Comparison of ENCODE assay signal across 8 cellular contexts in the genomic region with DNA sequence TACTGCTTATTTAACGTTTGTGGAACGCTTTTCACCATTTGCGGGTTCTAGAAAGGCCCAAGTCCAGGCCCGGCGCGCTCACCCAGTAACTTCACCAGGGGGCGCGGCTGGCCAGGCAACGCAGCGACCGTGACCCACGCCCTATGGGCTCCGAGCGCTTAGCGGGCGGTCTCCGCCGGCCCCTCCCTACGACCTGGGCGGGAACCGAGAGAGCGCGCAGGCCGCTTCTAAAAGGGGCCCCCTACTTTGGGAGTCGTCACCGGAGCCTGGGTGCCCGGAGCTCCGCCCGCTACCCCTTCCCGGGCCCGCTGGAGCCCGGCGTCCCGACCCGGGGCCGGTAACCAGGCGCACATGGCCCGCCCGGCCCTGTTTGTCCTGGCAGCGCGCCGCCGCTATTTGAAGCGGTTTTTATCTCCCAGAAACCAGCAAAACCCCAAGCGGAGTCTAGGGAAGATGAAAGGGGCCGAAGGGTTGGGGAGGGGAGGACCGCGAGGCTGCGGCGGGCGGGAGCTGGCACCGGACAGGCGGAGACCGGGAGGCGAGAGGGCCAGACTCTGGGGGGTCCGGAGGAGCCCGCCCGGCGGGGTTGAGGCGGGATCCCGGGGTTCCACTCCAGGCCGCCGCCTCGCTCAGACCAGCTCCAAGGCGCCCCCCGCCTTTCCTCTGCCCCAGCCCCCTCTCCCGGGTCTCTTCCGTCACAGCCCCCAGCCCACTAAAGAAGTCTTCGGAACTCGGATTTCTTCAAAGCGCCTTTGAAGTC. TPM values are rescaled to one million over a fixed set of nuclear protein-coding genes. Genes with fewer than 3 reads are reported as not detected.
DNase-seq lines count a peak whose midpoint lies in the region; TF ChIP-seq lines count a peak whose summit lies in the region.

No MANE protein-coding gene starts in this region.

- H3K4me3 ChIP-seq in GM23248 (peak overlapping the region; percentile 87), stomach (peak overlapping the region; percentile 52 to 70 (median 62))

- peak overlapping the region; percentile 93 for H2AFZ ChIP-seq in GM23248

- intact Hi-C loops in stomach (cut with DNase I; ENCODE audit: low total_unique reads): no loop called here

- no peaks in the 10 kb centered on the region for H3K36me3 Mint-ChIP-seq in neural crest cell (ENCODE audit: low read depth)

- H3K4me1 Mint-ChIP-seq in neural crest cell: peaks cover 47% of the 10 kb centered on the region

- no peak for TF ChIP-seq POLR2A in stomach (IDR thresholded peaks at IDR 0.05)

- 1 to 2% methylated on average over 49 to 66 of the region's 71 CpGs for WGBS in GM23248 (ENCODE audit: low coverage in 1 of 2, low lambda C conversion rate in 2 of 2, missing lambda C conversion rate in 2 of 2), 2 experiments
- 0 to 1% (median 1%) methylated on average over 16 to 71 of the region's 71 CpGs for WGBS in stomach, 5 donors

- H3K4me1 ChIP-seq in GM23248 (ENCODE audit: insufficient read depth) (peaks cover 10% of the 10 kb centered on the region), stomach (peaks cover 23 to 51% (median 49%) of the 10 kb centered on the region in 4 donors)

- H3K27ac ChIP-seq in GM23248 (peak overlapping the region; percentile 68), stomach (peak overlapping the region; percentile 81 to 94 (median 91))

- H3F3A ChIP-seq in GM23248 (ENCODE audit: insufficient read depth): peaks cover 20% of the 10 kb centered on the region; the same call in 1 of the 2 replicates

- peaks cover 5% of the 10 kb centered on the region for H3K27me3 Mint-ChIP-seq in neural crest cell (ENCODE audit: low read depth)

- H3K36me3 ChIP-seq in GM23248 (ENCODE audit: low read depth) (no peaks in the 10 kb centered on the region), stomach (no peaks in the 10 kb centered on the region)

- H3K27ac Mint-ChIP-seq in neural crest cell (ENCODE audit: unreplicated experiment): no peak overlapping the region

- H3K9me2 ChIP-seq in GM23248 (ENCODE audit: insufficient read depth): no peaks in the 10 kb centered on the region

- TF ChIP-seq CTCF in neural crest cell (conservative IDR thresholded peaks at IDR 0.05): peak; percentile 77
- peak in 5 of 7 experiments; percentile 60 to 82 (median 76) for TF ChIP-seq CTCF in stomach (IDR thresholded peaks at IDR 0.05)

- no peaks in the 10 kb centered on the region for H3K27me3 ChIP-seq in GM23248 (replicated peaks; ENCODE audit: insufficient read depth)
- peaks cover 0 to 21% (median 0%) of the 10 kb centered on the region in 3 donors for H3K27me3 ChIP-seq in stomach

- H3K9ac ChIP-seq in GM23248: peak overlapping the region; percentile 89

- H3K9me3 ChIP-seq in GM23248 (ENCODE audit: low read depth): no peaks in the 10 kb centered on the region
- H3K9me3 ChIP-seq in stomach: no peaks in the 10 kb centered on the region

- DNase-seq in Daoy (ENCODE audit: low read depth) (peak; percentile 96), GM23248 (peak; percentile 98), LHCN-M2 (ENCODE audit: low read depth) (peak; percentile 89), RPMI7951 (ENCODE audit: low read depth) (peak; percentile 89), fibroblast of the conjunctiva (ENCODE audit: low read depth) (peak; percentile 92), neural crest cell (ENCODE audit: low read depth, low spot score) (peak; percentile 83), stomach (peak; percentile 93)
- DNase-seq in activated T-helper 9 cell treated with anti-CD3 and anti-CD28 coated beads, Interleukin-2, amount 50 U/mL, for 16 hours (ENCODE audit: low read depth): peak; percentile 81

- H3K9me3 Mint-ChIP-seq in neural crest cell: no peaks in the 10 kb centered on the region

- no peaks in the 10 kb centered on the region for H4K20me1 ChIP-seq in GM23248 (ENCODE audit: insufficient read depth)

- in situ Hi-C loops in GM23248 (cut with MboI): no loop called here

- peaks cover 8% of the 10 kb centered on the region for H3K79me2 ChIP-seq in GM23248 (ENCODE audit: insufficient read depth)

- no peak for TF ChIP-seq EP300 in stomach (IDR thresholded peaks at IDR 0.05)

- peak overlapping the region; percentile 80 for H3K4me3 Mint-ChIP-seq in neural crest cell

- peak overlapping the region; percentile 85 for H3K4me2 ChIP-seq in GM23248 (ENCODE audit: unreplicated experiment)

RNA-seq across cellular contexts. Expression of a gene that starts 3.5 kb away (rescaled TPM):
- 106 and 116 TPM in 2 replicates for total RNA-seq in Daoy (2014; rRNA removed; shearing (Covaris generic))
- total RNA-seq in GM23248 (2014; rRNA removed; shearing (Covaris generic)): 63.4 and 72.0 TPM in 2 replicates
- polyA plus RNA-seq in GM23248 (2016; fragmentation: Nextera tagmentation; extraction: Ambion mirVana): 46.6 and 49.7 TPM in 2 replicates
- 64.6 and 71.2 TPM in 2 replicates for total RNA-seq in LHCN-M2 (2014; rRNA removed)
- 34.3 TPM for polyA plus RNA-seq in LHCN-M2 (2012)
- 43.9 and 56.0 TPM in 2 replicates for total RNA-seq in RPMI7951 (2014; rRNA removed; shearing (Covaris generic))
- 94.1 and 95.1 TPM in 2 replicates for total RNA-seq in neural crest cell
- total RNA-seq in stomach: 10 to 100 TPM; 22.6 to 59.4 (median 43.3) TPM
- 10 to 100 TPM; 19.7 to 49.7 (median 19.7) TPM for polyA plus RNA-seq in stomach

RNA-seq across cellular contexts. Expression of a gene that starts 11.2 kb away (rescaled TPM):
- not detected in 2 replicates for total RNA-seq in Daoy (2014; rRNA removed; shearing (Covaris generic))
- not detected in 2 replicates for total RNA-seq in GM23248 (2014; rRNA removed; shearing (Covaris generic))
- polyA plus RNA-seq in GM23248 (2016; fragmentation: Nextera tagmentation; extraction: Ambion mirVana) (not detected in 2 replicates), stomach (not detected)
- total RNA-seq in LHCN-M2 (2014; rRNA removed) (not detected in 2 replicates), neural crest cell (0.07 TPM in 1 of 2 replicates, not detected in the other), stomach (not detected)
- polyA plus RNA-seq in LHCN-M2 (2012): not detected
- total RNA-seq in RPMI7951 (2014; rRNA removed; shearing (Covaris generic)): not detected in 2 replicates

RNA-seq across cellular contexts. Expression of a gene that starts 25.5 kb away (rescaled TPM):
- 86.6 and 89.2 TPM in 2 replicates for total RNA-seq in Daoy (2014; rRNA removed; shearing (Covaris generic))
- 39.6 and 48.9 TPM in 2 replicates for total RNA-seq in GM23248 (2014; rRNA removed; shearing (Covaris generic))
- polyA plus RNA-seq in GM23248 (2016; fragmentation: Nextera tagmentation; extraction: Ambion mirVana): 47.8 and 52.4 TPM in 2 replicates
- total RNA-seq in LHCN-M2 (2014; rRNA removed): 53.1 and 55.0 TPM in 2 replicates
- 83.9 TPM for polyA plus RNA-seq in LHCN-M2 (2012)
- 55.9 and 60.0 TPM in 2 replicates for total RNA-seq in RPMI7951 (2014; rRNA removed; shearing (Covaris generic))
- total RNA-seq in neural crest cell: 67.1 and 72.7 TPM in 2 replicates
- total RNA-seq in stomach: 10 to 100 TPM; 16.0 to 33.9 (median 29.0) TPM
- 100 to 1,000 TPM in 1 of 3 donors, 10 to 100 TPM in 2; 89.5 to 120 (median 98.5) TPM for polyA plus RNA-seq in stomach

RNA-seq across cellular contexts. Expression of a gene that starts 29.6 kb away (rescaled TPM):
- 480 and 590 TPM in 2 replicates for total RNA-seq in Daoy (2014; rRNA removed; shearing (Covaris generic))
- 380 and 393 TPM in 2 replicates for total RNA-seq in GM23248 (2014; rRNA removed; shearing (Covaris generic))
- polyA plus RNA-seq in GM23248 (2016; fragmentation: Nextera tagmentation; extraction: Ambion mirVana) (609 and 625 TPM in 2 replicates), stomach (1,000 to 10,000 TPM; 1,294 to 1,886 (median 1,325) TPM)
- total RNA-seq in LHCN-M2 (2014; rRNA removed) (254 and 270 TPM in 2 replicates), neural crest cell (324 and 326 TPM in 2 replicates), stomach (100 to 1,000 TPM; 207 to 623 (median 288) TPM)
- polyA plus RNA-seq in LHCN-M2 (2012): 823 TPM
- 480 and 497 TPM in 2 replicates for total RNA-seq in RPMI7951 (2014; rRNA removed; shearing (Covaris generic))

RNA-seq across cellular contexts. Expression of a gene that starts 55.0 kb away (rescaled TPM):
- total RNA-seq in Daoy (2014; rRNA removed; shearing (Covaris generic)): 18.3 and 21.8 TPM in 2 replicates
- 30.3 and 37.8 TPM in 2 replicates for total RNA-seq in GM23248 (2014; rRNA removed; shearing (Covaris generic))
- 3.6 and 3.8 TPM in 2 replicates for polyA plus RNA-seq in GM23248 (2016; fragmentation: Nextera tagmentation; extraction: Ambion mirVana)
- 26.5 and 37.1 TPM in 2 replicates for total RNA-seq in LHCN-M2 (2014; rRNA removed)
- 12.5 TPM for polyA plus RNA-seq in LHCN-M2 (2012)
- total RNA-seq in RPMI7951 (2014; rRNA removed; shearing (Covaris generic)): 29.3 and 35.2 TPM in 2 replicates
- 88.1 and 96.0 TPM in 2 replicates for total RNA-seq in neural crest cell
- total RNA-seq in stomach: 100 to 1,000 TPM in 1 of 5 donors, 10 to 100 TPM in 4; 13.3 to 142 (median 36.8) TPM
- polyA plus RNA-seq in stomach: 10 to 100 TPM; 10.2 to 16.2 (median 12.2) TPM

Comparison
In these comparisons a context has a peak if more than half of its experiments do, and no peak if none do; other contexts are left out.
1. Peak in every context shown above with its lines: DNase-seq, H3K4me3 ChIP-seq and H3K27ac ChIP-seq.